In the genomic region with DNA sequence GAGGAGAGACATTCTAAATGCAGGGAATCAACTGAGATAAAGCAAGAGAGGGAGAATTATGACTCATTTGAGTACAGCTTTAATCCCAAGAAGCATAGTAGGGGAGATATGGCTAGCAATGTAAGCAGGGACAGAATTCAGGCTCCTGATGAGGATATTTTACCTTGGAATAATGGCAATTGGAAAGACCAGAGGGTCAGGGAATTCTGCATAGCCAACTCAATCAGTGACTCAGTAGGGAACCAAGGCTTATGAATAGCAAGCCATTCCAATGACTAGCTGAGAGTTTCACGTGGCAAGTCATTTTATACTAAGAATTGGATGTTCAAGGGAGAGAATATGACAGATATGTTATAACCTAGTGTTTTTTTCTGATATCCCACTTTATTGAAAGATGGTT, we compare ENCODE assay signal across 1 cellular context.
A peak's percentile ranks its signal among the peaks of the same experiment; 100 is the strongest.
TF ChIP-seq lines count a peak whose summit lies in the region.

No MANE protein-coding gene starts in this region.

TF ChIP-seq in GM23338, 12 proteins besides CTCF, POLR2A, EP300 and RAD21:
- TF ChIP-seq, protein P1, sequence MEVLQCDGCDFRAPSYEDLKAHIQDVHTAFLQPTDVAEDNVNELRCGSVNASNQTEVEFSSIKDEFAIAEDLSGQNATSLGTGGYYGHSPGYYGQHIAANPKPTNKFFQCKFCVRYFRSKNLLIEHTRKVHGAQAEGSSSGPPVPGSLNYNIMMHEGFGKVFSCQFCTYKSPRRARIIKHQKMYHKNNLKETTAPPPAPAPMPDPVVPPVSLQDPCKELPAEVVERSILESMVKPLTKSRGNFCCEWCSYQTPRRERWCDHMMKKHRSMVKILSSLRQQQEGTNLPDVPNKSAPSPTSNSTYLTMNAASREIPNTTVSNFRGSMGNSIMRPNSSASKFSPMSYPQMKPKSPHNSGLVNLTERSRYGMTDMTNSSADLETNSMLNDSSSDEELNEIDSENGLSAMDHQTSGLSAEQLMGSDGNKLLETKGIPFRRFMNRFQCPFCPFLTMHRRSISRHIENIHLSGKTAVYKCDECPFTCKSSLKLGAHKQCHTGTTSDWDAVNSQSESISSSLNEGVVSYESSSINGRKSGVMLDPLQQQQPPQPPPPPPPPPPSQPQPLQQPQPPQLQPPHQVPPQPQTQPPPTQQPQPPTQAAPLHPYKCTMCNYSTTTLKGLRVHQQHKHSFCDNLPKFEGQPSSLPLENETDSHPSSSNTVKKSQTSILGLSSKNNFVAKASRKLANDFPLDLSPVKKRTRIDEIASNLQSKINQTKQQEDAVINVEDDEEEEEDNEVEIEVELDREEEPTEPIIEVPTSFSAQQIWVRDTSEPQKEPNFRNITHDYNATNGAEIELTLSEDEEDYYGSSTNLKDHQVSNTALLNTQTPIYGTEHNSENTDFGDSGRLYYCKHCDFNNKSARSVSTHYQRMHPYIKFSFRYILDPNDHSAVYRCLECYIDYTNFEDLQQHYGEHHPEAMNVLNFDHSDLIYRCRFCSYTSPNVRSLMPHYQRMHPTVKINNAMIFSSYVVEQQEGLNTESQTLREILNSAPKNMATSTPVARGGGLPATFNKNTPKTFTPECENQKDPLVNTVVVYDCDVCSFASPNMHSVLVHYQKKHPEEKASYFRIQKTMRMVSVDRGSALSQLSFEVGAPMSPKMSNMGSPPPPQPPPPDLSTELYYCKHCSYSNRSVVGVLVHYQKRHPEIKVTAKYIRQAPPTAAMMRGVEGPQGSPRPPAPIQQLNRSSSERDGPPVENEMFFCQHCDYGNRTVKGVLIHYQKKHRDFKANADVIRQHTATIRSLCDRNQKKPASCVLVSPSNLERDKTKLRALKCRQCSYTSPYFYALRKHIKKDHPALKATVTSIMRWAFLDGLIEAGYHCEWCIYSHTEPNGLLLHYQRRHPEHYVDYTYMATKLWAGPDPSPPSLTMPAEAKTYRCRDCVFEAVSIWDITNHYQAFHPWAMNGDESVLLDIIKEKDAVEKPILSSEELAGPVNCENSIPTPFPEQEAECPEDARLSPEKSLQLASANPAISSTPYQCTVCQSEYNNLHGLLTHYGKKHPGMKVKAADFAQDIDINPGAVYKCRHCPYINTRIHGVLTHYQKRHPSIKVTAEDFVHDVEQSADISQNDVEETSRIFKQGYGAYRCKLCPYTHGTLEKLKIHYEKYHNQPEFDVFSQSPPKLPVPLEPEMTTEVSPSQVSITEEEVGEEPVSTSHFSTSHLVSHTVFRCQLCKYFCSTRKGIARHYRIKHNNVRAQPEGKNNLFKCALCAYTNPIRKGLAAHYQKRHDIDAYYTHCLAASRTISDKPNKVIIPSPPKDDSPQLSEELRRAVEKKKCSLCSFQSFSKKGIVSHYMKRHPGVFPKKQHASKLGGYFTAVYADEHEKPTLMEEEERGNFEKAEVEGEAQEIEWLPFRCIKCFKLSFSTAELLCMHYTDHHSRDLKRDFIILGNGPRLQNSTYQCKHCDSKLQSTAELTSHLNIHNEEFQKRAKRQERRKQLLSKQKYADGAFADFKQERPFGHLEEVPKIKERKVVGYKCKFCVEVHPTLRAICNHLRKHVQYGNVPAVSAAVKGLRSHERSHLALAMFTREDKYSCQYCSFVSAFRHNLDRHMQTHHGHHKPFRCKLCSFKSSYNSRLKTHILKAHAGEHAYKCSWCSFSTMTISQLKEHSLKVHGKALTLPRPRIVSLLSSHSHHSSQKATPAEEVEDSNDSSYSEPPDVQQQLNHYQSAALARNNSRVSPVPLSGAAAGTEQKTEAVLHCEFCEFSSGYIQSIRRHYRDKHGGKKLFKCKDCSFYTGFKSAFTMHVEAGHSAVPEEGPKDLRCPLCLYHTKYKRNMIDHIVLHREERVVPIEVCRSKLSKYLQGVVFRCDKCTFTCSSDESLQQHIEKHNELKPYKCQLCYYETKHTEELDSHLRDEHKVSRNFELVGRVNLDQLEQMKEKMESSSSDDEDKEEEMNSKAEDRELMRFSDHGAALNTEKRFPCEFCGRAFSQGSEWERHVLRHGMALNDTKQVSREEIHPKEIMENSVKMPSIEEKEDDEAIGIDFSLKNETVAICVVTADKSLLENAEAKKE (CRISPR knock-in tag; IDR thresholded peaks at IDR 0.05), result 0 out of 2 replicates have a peak, but pooled peaks have one; percentile 57
- TF ChIP-seq NANOG (IDR thresholded peaks at IDR 0.05; ENCODE audit: borderline replicate concordance) (peak; percentile 62; the same call in 1 of the 2 replicates), STAT1 (IDR thresholded peaks at IDR 0.05; ENCODE audit: unreplicated experiment) (no peak)
TF ChIP-seq in GM23338: peak in this region for 2.
